In genomic region chr17:68199837-68200688, GRCh38 we compare ENCODE assay signal across 8 cellular contexts. TPM values are rescaled to one million over a fixed set of nuclear protein-coding genes. Genes with fewer than 3 reads are reported as not detected.
DNase-seq lines count a peak whose midpoint lies in the region; ATAC-seq and TF ChIP-seq lines count a peak whose summit lies in the region.

No MANE protein-coding gene starts in this region.

- POLR2A ChIA-PET in T-cell (lab: Charles Lee), result interaction anchor here in 1 of 2 donors (0.6 to 1.3 kb wide), 3 partner anchors 17 to 35 kb away, joined by 3 to 10 read pairs (median 3); no protein-coding TSS in a partner anchor

- no peaks in the 10 kb centered on the region for H3K36me3 Mint-ChIP-seq in T-cell

- peak overlapping the region; percentile 47 for H3K4me3 ChIP-seq in fibroblast of the aortic adventitia (ENCODE audit: low read depth, low read length)
- peak overlapping the region in 6 of 7 experiments; percentile 8 to 37 (median 20) for H3K4me3 ChIP-seq in skin epidermis

- H3K4me3 Mint-ChIP-seq in T-cell, result peak overlapping the region; percentile 76 to 84 (median 77)

- H3K27ac ChIP-seq in skin epidermis, result peak overlapping the region in 2 of 21 experiments; percentile 6 to 10

- H3K9me3 Mint-ChIP-seq in T-cell, result no peaks in the 10 kb centered on the region

- no peak for TF ChIP-seq CTCF in fibroblast of the aortic adventitia (IDR thresholded peaks at IDR 0.05; ENCODE audit: insufficient read depth, low read length)

- peaks cover 4 to 12% of the 10 kb centered on the region in 2 donors for H3K27me3 Mint-ChIP-seq in T-cell

- ATAC-seq in T-cell (replicated peaks in 1 of 4), result no peak

- CTCF ChIA-PET in T-cell (lab: Charles Lee), result interaction anchor here (0.6 to 3.6 kb wide), 19 partner anchors 12 to 264 kb away, joined by 3 to 45 read pairs (median 4); partner anchors contain the start of gene AMZ2 (in 1 of the 2)

- DNase-seq in NCI-H748 (lab: John Stamatoyannopoulos, UW; ENCODE audit: unreplicated experiment) (peak; percentile 63), NCI-H748 treated with DMSO at 0.1 percent for 48 hours (lab: John Stamatoyannopoulos, UW) (no peak), T-cell (peak in 1 of 34 experiments; percentile 27), fibroblast of the aortic adventitia (ENCODE audit: low read depth) (peak; percentile 16), epidermal melanocyte (ENCODE audit: insufficient read length, low spot score) (no peak), LoVo (ENCODE audit: low spot score) (no peak), cortex of kidney (lab: John Stamatoyannopoulos, UW) (no peak)

- H3K4me1 Mint-ChIP-seq in T-cell, result peaks cover 28 to 44% (median 43%) of the 10 kb centered on the region in 3 donors

- H3K27ac Mint-ChIP-seq in T-cell, result peak overlapping the region; percentile 34 to 76

RNA-seq across cellular contexts. Expression of gene AMZ2, which starts 47.8 kb away (rescaled TPM):
- total RNA-seq in T-cell, result 10 to 100 TPM; 50.9 to 81.8 (median 60.5) TPM
- total RNA-seq in fibroblast of the aortic adventitia (ENCODE audit: low replicate concordance), result 89.7 and 170 TPM in 2 replicates

Comparison
In these comparisons a context has a peak if more than half of its experiments do, and no peak if none do; other contexts are left out.
1. DNase-seq: peak in NCI-H748 (single experiment) and fibroblast of the aortic adventitia (single experiment); none in NCI-H748 treated with DMSO at 0.1 percent for 48 hours (single experiment), epidermal melanocyte (single experiment), LoVo (single experiment) and cortex of kidney (single experiment).